In genomic region chr10:60122190-60122589, GRCh38 we compare ENCODE assay signal across 24 cellular contexts.
DNase-seq lines count a peak whose midpoint lies in the region; ATAC-seq and TF ChIP-seq lines count a peak whose summit lies in the region.
"Had no signal": no experiment of that assay in that cellular context is flagged by ENCODE, and none has a peak within 500 bp of the region (broad histone marks: within the 10 kb centered on the region; RNA-seq: fewer than 3 reads in every experiment).

No MANE protein-coding gene starts in this region.

- H3K79me1 ChIP-seq in IMR-90 (ENCODE audit: low read depth in 1 of 2, low read length in 2 of 2) (no peaks in the 10 kb centered on the region), mesenchymal stem cell (replicated peaks; ENCODE audit: low read length, poor library complexity, severe bottlenecking) (no peaks in the 10 kb centered on the region)

- H2AFZ ChIP-seq in IMR-90 (replicated peaks; ENCODE audit: low read length, poor library complexity) (no peak overlapping the region), mesenchymal stem cell (ENCODE audit: low read depth, low read length) (no peak overlapping the region)

- CTCF ChIA-PET in IMR-90 (lab: Yijun Ruan, JAX): no interaction called here

- H3K27me3 ChIP-seq in IMR-90 (ENCODE audit: control insufficient read depth, insufficient read depth, low read length) (no peaks in the 10 kb centered on the region; the same call in 1 of the 2 replicates), mesenchymal stem cell (ENCODE audit: control insufficient read depth in 1 of 2, insufficient read depth in 1 of 2, low read length in 2 of 2) (no peaks in the 10 kb centered on the region), body of pancreas (no peaks in the 10 kb centered on the region)
- H3K27me3 ChIP-seq: BLaER1 had no signal

- H3K9ac ChIP-seq in IMR-90 (ENCODE audit: low read depth, low read length) (no peak overlapping the region), mesenchymal stem cell (ENCODE audit: low read length) (no peak overlapping the region)
- H3K9ac ChIP-seq: BLaER1 had no signal

- H3K9me3 ChIP-seq in IMR-90 (ENCODE audit: control insufficient read depth, insufficient read depth, low read length) (no peaks in the 10 kb centered on the region), mesenchymal stem cell (ENCODE audit: control insufficient read depth, low read length) (no peaks in the 10 kb centered on the region), body of pancreas (no peaks in the 10 kb centered on the region)
- H3K9me3 ChIP-seq: BLaER1 had no signal

- WGBS in IMR-90 (ENCODE audit: extremely low coverage in 2 of 2, insufficient read length in 1 of 2), 2 experiments: no CpG with 5 or more reads among the region's 2 CpGs
- WGBS in mesenchymal stem cell: 95% methylated on average over 2 of the region's 2 CpGs
- WGBS in body of pancreas, 2 donors: 75 to 85% methylated on average over 2 of the region's 2 CpGs

- H4K5ac ChIP-seq in IMR-90 (ENCODE audit: low read depth, low read length): no peak overlapping the region

- no TSS peak for BruUV-seq in IMR-90 (replicated peaks; lab: Mats Ljungman, UMichigan)

- H2BK5ac ChIP-seq in IMR-90 (ENCODE audit: low read depth, low read length, poor library complexity, severe bottlenecking): no peak overlapping the region
- no peak overlapping the region for H2BK5ac ChIP-seq in mesenchymal stem cell (ENCODE audit: low read depth, low read length, poor library complexity, severe bottlenecking)

- peak overlapping the region; percentile 0; the same call in 1 of the 2 replicates for H2BK120ac ChIP-seq in IMR-90 (ENCODE audit: low read depth, low read length)
- H2BK120ac ChIP-seq in mesenchymal stem cell (ENCODE audit: low read depth, low read length): no peak overlapping the region

- intact Hi-C loops in IMR-90 (cut with micrococcal nuclease): no loop called here
- intact Hi-C loops in body of pancreas (cut with DNase I): loop anchor here (10.0 kb wide), 1 partner anchor 73 kb away; no protein-coding TSS in a partner anchor

- DNase-seq in IMR-90: no peak
- DNase-seq in coronary artery (ENCODE audit: low spot score): no peak
- no peak for DNase-seq in mesenchymal stem cell
- no peak for DNase-seq in NCI-H2227 treated with DMSO at 0.1 percent for 48 hours (lab: John Stamatoyannopoulos, UW)
- no peak for DNase-seq in DMS79 (lab: John Stamatoyannopoulos, UW)
- DNase-seq in body of pancreas: no peak
- DNase-seq: CD4-positive, alpha-beta T cell; COR-L47; DMS 273 treated with DMSO at 0.1 percent for 48 hours; DND-41; H7; KBM-7; NCI-H1092 treated with DMSO at 0.1 percent for 48 hours; NCI-H1436 treated with DMSO at 0.1 percent for 48 hours; NCI-H2029; NCI-H226; NCI-H510A treated with DMSO at 0.1 percent for 48 hours; NCI-H774; NK-92 treated with Interleukin-12 subunit alpha and Interleukin-12 subunit beta, amount 100 ng/mL, for 24 hours had no signal

- H4K91ac ChIP-seq in IMR-90 (ENCODE audit: insufficient read depth, low read depth, low read length) (no peak overlapping the region), mesenchymal stem cell (ENCODE audit: low read length) (no peak overlapping the region)

- no peak overlapping the region; the same call in 2 of the 3 replicates for H2BK15ac ChIP-seq in IMR-90 (ENCODE audit: low read depth, low read length)
- H2BK15ac ChIP-seq in mesenchymal stem cell (ENCODE audit: low read depth, poor library complexity, severe bottlenecking): peak overlapping the region; percentile 26

- no peak for TF ChIP-seq POLR2A in IMR-90 (IDR thresholded peaks at IDR 0.05; ENCODE audit: low read depth, low read length)
- no peak for TF ChIP-seq POLR2A in body of pancreas (IDR thresholded peaks at IDR 0.05)

- peak overlapping the region in 1 of 2 experiments; percentile 4 for H2BK12ac ChIP-seq in mesenchymal stem cell (ENCODE audit: low read length in 2 of 2)

- no peaks in the 10 kb centered on the region for H4K20me1 ChIP-seq in IMR-90 (ENCODE audit: insufficient read depth, low read length)
- H4K20me1 ChIP-seq: BLaER1 had no signal

- H2AK9ac ChIP-seq in IMR-90 (replicated peaks; ENCODE audit: low read depth, low read length, poor library complexity): no peak overlapping the region

- H3K4me1 ChIP-seq in IMR-90 (ENCODE audit: control insufficient read depth, insufficient read depth, low read length): peaks cover 3% of the 10 kb centered on the region; the same call in 1 of the 2 replicates
- no peaks in the 10 kb centered on the region for H3K4me1 ChIP-seq in mesenchymal stem cell (ENCODE audit: control insufficient read depth, insufficient read depth, low read depth, low read length)
- H3K4me1 ChIP-seq in body of pancreas: no peaks in the 10 kb centered on the region
- H3K4me1 ChIP-seq: BLaER1 had no signal

- H3K4ac ChIP-seq in IMR-90 (ENCODE audit: low read depth, low read length): no peak overlapping the region
- H3K4ac ChIP-seq in mesenchymal stem cell (ENCODE audit: low read depth in 1 of 2, low read length in 2 of 2): no peak overlapping the region

- dilution Hi-C loops in IMR-90 (cut with HindIII; ENCODE audit: low sequenced_read_pairs, unreplicated experiment): no loop called here

- no peaks in the 10 kb centered on the region for H3K36me3 ChIP-seq in IMR-90 (ENCODE audit: control insufficient read depth, insufficient read depth, low read length)
- H3K36me3 ChIP-seq in mesenchymal stem cell (ENCODE audit: control insufficient read depth in 1 of 2, insufficient read depth in 2 of 2, low read depth in 1 of 2, low read length in 2 of 2): no peaks in the 10 kb centered on the region
- H3K36me3 ChIP-seq in body of pancreas (replicated peaks in 1 of 2; ENCODE audit: insufficient read depth in 1 of 2, low read depth in 2 of 2): no peaks in the 10 kb centered on the region
- H3K36me3 ChIP-seq: BLaER1 had no signal

- H3K14ac ChIP-seq in IMR-90 (replicated peaks; ENCODE audit: low read depth, low read length): no peak overlapping the region
- H3K14ac ChIP-seq in mesenchymal stem cell (ENCODE audit: low read length in 2 of 2): no peak overlapping the region

- in situ Hi-C loops in IMR-90 (cut with MboI; ENCODE audit: low sequenced_read_pairs): loop anchor here (10.0 to 25.0 kb wide), 2 partner anchors 313 to 515 kb away; no protein-coding TSS in a partner anchor

- no peak for TF ChIP-seq RAD21 in IMR-90 (IDR thresholded peaks at IDR 0.05; ENCODE audit: low read length)

- H3K27ac ChIP-seq in 22Rv1: peak overlapping the region; percentile 84
- H3K27ac ChIP-seq in IMR-90 (ENCODE audit: insufficient read depth, low read length): no peak overlapping the region
- peak overlapping the region; percentile 60 to 83 for H3K27ac ChIP-seq in coronary artery
- no peak overlapping the region for H3K27ac ChIP-seq in mesenchymal stem cell (ENCODE audit: low read length, poor library complexity, severe bottlenecking)
- no peak overlapping the region for H3K27ac ChIP-seq in body of pancreas
- H3K27ac ChIP-seq: BLaER1 had no signal

- ATAC-seq in IMR-90 (ENCODE audit: low read depth) (no peak), GM18502 (IDR thresholded peaks at IDR 0.05; ENCODE audit: poor library complexity, unreplicated experiment) (no peak), body of pancreas (no peak)
- ATAC-seq: GM12878, Panc1 had no signal

- no peak overlapping the region for H2BK20ac ChIP-seq in IMR-90 (ENCODE audit: low read depth, low read length)

- no peak overlapping the region for H3K56ac ChIP-seq in IMR-90 (ENCODE audit: extremely low read depth, insufficient read depth, low read length)

- H3K23ac ChIP-seq in IMR-90 (ENCODE audit: low read depth, low read length): no peak overlapping the region
- H3K23ac ChIP-seq in mesenchymal stem cell (ENCODE audit: low read length in 2 of 2): no peak overlapping the region

- POLR2A ChIA-PET in IMR-90 (lab: Charles Lee; ENCODE audit: unreplicated experiment): no interaction called here

- TF ChIP-seq CTCF in 22Rv1 (IDR thresholded peaks at IDR 0.05) (no peak), IMR-90 (conservative IDR thresholded peaks at IDR 0.05; ENCODE audit: low read depth, low read length) (no peak), coronary artery (IDR thresholded peaks at IDR 0.05) (no peak), body of pancreas (IDR thresholded peaks at IDR 0.05) (no peak)

- H4K8ac ChIP-seq in IMR-90 (ENCODE audit: low read depth in 2 of 2, low read length in 2 of 2) (no peak overlapping the region), mesenchymal stem cell (ENCODE audit: low read length) (no peak overlapping the region)

- H3K18ac ChIP-seq in IMR-90 (ENCODE audit: low read depth, low read length) (no peak overlapping the region), mesenchymal stem cell (ENCODE audit: low read depth in 1 of 2, low read length in 2 of 2) (no peak overlapping the region)

- no peak overlapping the region for H3K4me2 ChIP-seq in IMR-90 (ENCODE audit: low read depth, low read length)
- no peak overlapping the region for H3K4me2 ChIP-seq in mesenchymal stem cell (ENCODE audit: low read length, poor library complexity, severe bottlenecking)
- H3K4me2 ChIP-seq: BLaER1 had no signal

- peaks cover 4% of the 10 kb centered on the region; the same call in 1 of the 2 replicates for H3K9me1 ChIP-seq in IMR-90 (ENCODE audit: insufficient read depth, low read length)

- H2AK5ac ChIP-seq in IMR-90 (ENCODE audit: low read depth, low read length) (no peak overlapping the region), mesenchymal stem cell (ENCODE audit: low read length, severe bottlenecking) (no peak overlapping the region)

- H3K4me3 ChIP-seq in IMR-90 (ENCODE audit: insufficient read depth, low read depth, low read length) (no peak overlapping the region), coronary artery (no peak overlapping the region), mesenchymal stem cell (ENCODE audit: insufficient read depth in 1 of 2, low read depth in 1 of 2, low read length in 2 of 2) (no peak overlapping the region), body of pancreas (no peak overlapping the region)
- H3K4me3 ChIP-seq: BLaER1, GM12878 had no signal

TF ChIP-seq in IMR-90, 13 proteins besides CTCF, POLR2A, EP300 and RAD21 (continues in another document):
- no peak for TF ChIP-seq BHLHE40 (IDR thresholded peaks at IDR 0.05; ENCODE audit: low read depth, low read length)
- no peak for TF ChIP-seq CEBPB (IDR thresholded peaks at IDR 0.05; ENCODE audit: low read depth, low read length)
- TF ChIP-seq MAZ (IDR thresholded peaks at IDR 0.05; ENCODE audit: borderline replicate concordance, low read depth, low read length): no peak
- TF ChIP-seq MAFK (IDR thresholded peaks at IDR 0.05; ENCODE audit: low read depth, low read length): no peak
- TF ChIP-seq ELK1 (IDR thresholded peaks at IDR 0.05; ENCODE audit: borderline replicate concordance, low read depth, low read length): no peak
- TF ChIP-seq RCOR1 (IDR thresholded peaks at IDR 0.05; ENCODE audit: insufficient replicate concordance, low read length): no peak

Comparison
In these comparisons a context has a peak if more than half of its experiments do, and no peak if none do; other contexts are left out.
1. H3K27ac ChIP-seq: peak in 22Rv1 (single experiment) and coronary artery (2 of 2); none in IMR-90 (single experiment), mesenchymal stem cell (single experiment) and body of pancreas (0 of 4).